In genomic region chr6:156949376-156949775, GRCh38 we compare ENCODE assay signal across 1 cellular context.
TF ChIP-seq lines count a peak whose summit lies in the region.

No MANE protein-coding gene starts in this region.

TF ChIP-seq in SK-N-SH, 30 proteins besides CTCF, POLR2A, EP300 and RAD21 (continued from another document):
- 0 out of 2 replicates have a peak, but pooled peaks have one; percentile 26 for TF ChIP-seq MAX (IDR thresholded peaks at IDR 0.05; ENCODE audit: low read depth)
- no peak for TF ChIP-seq USF2 (IDR thresholded peaks at IDR 0.05; ENCODE audit: borderline replicate concordance, low read depth, low read length)
- no peak for TF ChIP-seq MEF2A (IDR thresholded peaks at IDR 0.05; ENCODE audit: borderline replicate concordance, low read depth)
- no peak for TF ChIP-seq TAF1 (IDR thresholded peaks at IDR 0.05; ENCODE audit: borderline replicate concordance, low read depth, low read length)
- TF ChIP-seq PBX3 (IDR thresholded peaks at IDR 0.05), result peak; percentile 46; the same call in 1 of the 2 replicates
- TF ChIP-seq SIN3A (IDR thresholded peaks at IDR 0.05; ENCODE audit: borderline replicate concordance, low read depth, low read length), result no peak
- no peak for TF ChIP-seq NFIC (IDR thresholded peaks at IDR 0.05; ENCODE audit: borderline replicate concordance)
- TF ChIP-seq TCF12 (IDR thresholded peaks at IDR 0.05), result peak; percentile 64
- no peak for TF ChIP-seq FOXM1 (IDR thresholded peaks at IDR 0.05; ENCODE audit: low read depth)
- no peak for TF ChIP-seq RXRA (IDR thresholded peaks at IDR 0.05; ENCODE audit: borderline replicate concordance, low read depth)
- peak; percentile 58 for TF ChIP-seq FOSL2 (IDR thresholded peaks at IDR 0.05; ENCODE audit: borderline replicate concordance, low read depth)
- TF ChIP-seq ELF1 (IDR thresholded peaks at IDR 0.05), result no peak; the same call in 1 of the 2 replicates
- TF ChIP-seq JUND (IDR thresholded peaks at IDR 0.05), result peak; percentile 62
- no peak for TF ChIP-seq IRF3 (IDR thresholded peaks at IDR 0.05; ENCODE audit: low read depth, low read length)
TF ChIP-seq in SK-N-SH: peak in this region for 6.
